9 cellular contexts compared by ENCODE assay signal in the genomic region with DNA sequence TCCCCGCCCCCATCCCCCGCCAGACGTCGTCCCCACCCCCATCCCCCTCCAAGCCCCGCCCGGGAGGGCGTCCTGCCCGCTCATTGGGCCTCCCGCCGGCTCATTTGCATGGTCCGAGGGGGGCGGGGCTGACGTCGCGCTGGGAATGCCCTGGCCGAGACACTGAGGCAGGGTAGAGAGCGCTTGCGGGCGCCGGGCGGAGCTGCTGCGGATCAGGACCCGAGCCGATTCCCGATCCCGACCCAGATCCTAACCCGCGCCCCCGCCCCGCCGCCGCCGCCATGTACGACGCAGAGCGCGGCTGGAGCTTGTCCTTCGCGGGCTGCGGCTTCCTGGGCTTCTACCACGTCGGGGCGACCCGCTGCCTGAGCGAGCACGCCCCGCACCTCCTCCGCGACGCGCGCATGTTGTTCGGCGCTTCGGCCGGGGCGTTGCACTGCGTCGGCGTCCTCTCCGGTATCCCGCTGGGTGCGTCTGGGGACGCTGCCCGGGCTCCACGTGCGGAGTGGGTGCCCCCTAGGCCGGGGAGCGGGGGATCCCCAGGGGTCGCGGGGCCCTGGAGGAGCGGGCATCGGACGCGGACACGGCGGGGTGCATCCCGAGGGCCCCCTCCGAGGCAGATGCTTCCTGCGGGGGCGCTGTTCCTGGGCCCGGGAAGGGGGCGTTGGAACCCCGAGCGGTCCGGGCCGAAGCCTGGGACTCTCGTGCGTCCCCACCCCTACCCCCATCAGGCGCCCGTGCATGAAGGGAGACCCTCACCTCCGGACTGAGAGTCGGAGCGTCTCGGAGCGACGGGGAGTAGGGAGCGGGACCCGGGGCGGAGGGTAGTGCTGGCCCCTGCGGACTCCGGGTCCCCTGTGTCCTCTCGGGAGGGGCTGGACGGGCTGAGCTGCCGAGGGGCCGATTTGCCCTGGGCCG.
A peak's percentile ranks its signal among the peaks of the same experiment; 100 is the strongest.
DNase-seq lines count a peak whose midpoint lies in the region; ATAC-seq and TF ChIP-seq lines count a peak whose summit lies in the region.
"Had no signal": no experiment of that assay in that cellular context is flagged by ENCODE, and none has a peak within 500 bp of the region (broad histone marks: within the 10 kb centered on the region; RNA-seq: fewer than 3 reads in every experiment).

A gene with protein sequence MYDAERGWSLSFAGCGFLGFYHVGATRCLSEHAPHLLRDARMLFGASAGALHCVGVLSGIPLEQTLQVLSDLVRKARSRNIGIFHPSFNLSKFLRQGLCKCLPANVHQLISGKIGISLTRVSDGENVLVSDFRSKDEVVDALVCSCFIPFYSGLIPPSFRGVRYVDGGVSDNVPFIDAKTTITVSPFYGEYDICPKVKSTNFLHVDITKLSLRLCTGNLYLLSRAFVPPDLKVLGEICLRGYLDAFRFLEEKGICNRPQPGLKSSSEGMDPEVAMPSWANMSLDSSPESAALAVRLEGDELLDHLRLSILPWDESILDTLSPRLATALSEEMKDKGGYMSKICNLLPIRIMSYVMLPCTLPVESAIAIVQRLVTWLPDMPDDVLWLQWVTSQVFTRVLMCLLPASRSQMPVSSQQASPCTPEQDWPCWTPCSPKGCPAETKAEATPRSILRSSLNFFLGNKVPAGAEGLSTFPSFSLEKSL (plus strand): TSS at position 175 of the 918 bp plus-strand sequence. CDS start 107 bp downstream, at position 282.

- H3K4me3 ChIP-seq in choroid plexus epithelial cell (ENCODE audit: low read depth, low read length) = peak within 1 kb of the TSS; percentile 72

- no peak for ATAC-seq in HG02642 (IDR thresholded peaks at IDR 0.05; ENCODE audit: poor library complexity, unreplicated experiment)

- TF ChIP-seq CTCF in choroid plexus epithelial cell (conservative IDR thresholded peaks at IDR 0.05; ENCODE audit: low read depth, low read length) = peak; percentile 44

- DNase-seq in SIG-M5 treated with dmso at 0.1 percent for 504 hours (lab: John Stamatoyannopoulos, UW; ENCODE audit: unreplicated experiment) (peak; percentile 59), SIG-M5 (lab: John Stamatoyannopoulos, UW) (no peak), NCI-H446 (lab: John Stamatoyannopoulos, UW) (peak; percentile 62 to 90), choroid plexus epithelial cell (ENCODE audit: low read depth) (peak; percentile 90), kidney glomerular epithelial cell (lab: John Stamatoyannopoulos, UW) (peak; percentile 56)
- peak; percentile 85 for DNase-seq in activated CD4-positive, alpha-beta T cell treated with anti-CD3 and anti-CD28 coated beads for 48 hours
- DNase-seq in stimulated activated CD4-positive, alpha-beta T cell treated with anti-CD3 and anti-CD28 coated beads, Interleukin-12 subunit alpha, Interleukin-12 subunit beta, amount 100 ng/mL, for 48 hours (ENCODE audit: low read depth in 2 of 3, low spot score in 1 of 3) = peak; percentile 59 to 75 (median 62)
- DNase-seq: DND-41 had no signal
